In genomic region chr1:174791863-174792262, GRCh38 we compare ENCODE assay signal across 15 cellular contexts.
DNase-seq lines count a peak whose midpoint lies in the region; ATAC-seq, FAIRE-seq and TF ChIP-seq lines count a peak whose summit lies in the region.
"Had no signal": no experiment of that assay in that cellular context is flagged by ENCODE, and none has a peak within 500 bp of the region (broad histone marks: within the 10 kb centered on the region; RNA-seq: fewer than 3 reads in every experiment).

No MANE protein-coding gene starts in this region.

- TF ChIP-seq CTCF in GM23338 (conservative IDR thresholded peaks at IDR 0.05; ENCODE audit: low read depth in 2 of 2) (no peak), OCI-LY7 (conservative IDR thresholded peaks at IDR 0.05; ENCODE audit: low read length) (no peak), K562 (IDR thresholded peaks at IDR 0.05 in 2 of 3, conservative IDR thresholded peaks at IDR 0.05 in 1 of 3; ENCODE audit: insufficient read depth in 2 of 3, low read depth in 1 of 3, low read length in 3 of 3) (no peak), Calu3 (IDR thresholded peaks at IDR 0.05; ENCODE audit: unreplicated experiment) (no peak), thyroid gland (IDR thresholded peaks at IDR 0.05) (no peak)

- no peaks in the 10 kb centered on the region for H4K20me1 ChIP-seq in BLaER1
- no peaks in the 10 kb centered on the region for H4K20me1 ChIP-seq in GM23338 (replicated peaks; ENCODE audit: insufficient read depth)
- no peaks in the 10 kb centered on the region for H4K20me1 ChIP-seq in OCI-LY7 (ENCODE audit: insufficient read depth, low read length)
- no peaks in the 10 kb centered on the region for H4K20me1 ChIP-seq in K562 (replicated peaks; ENCODE audit: control insufficient read depth, insufficient read depth, low read length)

- intact Hi-C loops in OCI-LY7 (cut with micrococcal nuclease; ENCODE audit: unreplicated experiment), result no loop called here
- intact Hi-C loops in K562 (cut with micrococcal nuclease), result no loop called here
- intact Hi-C loops in Calu3 (cut with micrococcal nuclease; ENCODE audit: unreplicated experiment), result no loop called here
- intact Hi-C loops in thyroid gland (cut with DNase I), result no loop called here

- H3K27ac ChIP-seq in BLaER1, result peak overlapping the region; percentile 60
- 0 out of 2 replicates have a peak overlapping the region, but pooled peaks have one; percentile 21 for H3K27ac ChIP-seq in GM23338 (ENCODE audit: low read depth)
- H3K27ac ChIP-seq in OCI-LY7 (ENCODE audit: low read depth, low read length, poor library complexity, severe bottlenecking), result no peak overlapping the region
- no peak overlapping the region for H3K27ac ChIP-seq in K562 (ENCODE audit: extremely low read depth, low read depth, low read length)
- H3K27ac ChIP-seq in thyroid gland, result no peak overlapping the region

- no peak for TF ChIP-seq RAD21 in K562 (CRISPR knock-in tag; conservative IDR thresholded peaks at IDR 0.05 in 1 of 2, IDR thresholded peaks at IDR 0.05 in 1 of 2)

- H3K79me2 ChIP-seq in GM23338 (replicated peaks; ENCODE audit: insufficient read depth), result no peaks in the 10 kb centered on the region
- H3K79me2 ChIP-seq in OCI-LY7 (ENCODE audit: insufficient read depth, low read depth, low read length), result no peaks in the 10 kb centered on the region
- no peaks in the 10 kb centered on the region for H3K79me2 ChIP-seq in K562 (ENCODE audit: control insufficient read depth, insufficient read depth, low read length)

- 0% methylated on average over 2 of the region's 2 CpGs for WGBS in K562 (ENCODE audit: insufficient coverage, low coverage, missing lambda C conversion rate)
- 44 to 56% methylated on average over 2 of the region's 2 CpGs for WGBS in thyroid gland, 2 donors

- no TSS peak for BruUV-seq in OCI-LY7 (replicated peaks; lab: Mats Ljungman, UMichigan)
- no TSS peak for BruUV-seq in K562 (replicated peaks; lab: Mats Ljungman, UMichigan)
- no TSS peak for BruUV-seq in Calu3 (replicated peaks; lab: Mats Ljungman, UMichigan)

- in situ Hi-C loops in K562 (cut with MboI), result no loop called here

- H3K27me3 ChIP-seq in BLaER1 (no peaks in the 10 kb centered on the region), GM23338 (ENCODE audit: insufficient read depth) (no peaks in the 10 kb centered on the region), K562 (ENCODE audit: control insufficient read depth in 2 of 2, insufficient read depth in 2 of 2, low read length in 2 of 2) (no peaks in the 10 kb centered on the region), thyroid gland (no peaks in the 10 kb centered on the region)

- H3K9ac ChIP-seq in BLaER1, result peak overlapping the region; percentile 42; the same call in 1 of the 2 replicates
- H3K9ac ChIP-seq in K562 (ENCODE audit: insufficient read depth in 1 of 2, low read depth in 2 of 2, low read length in 2 of 2), result no peak overlapping the region

- no peak for TF ChIP-seq EP300 in K562 (IDR thresholded peaks at IDR 0.05; ENCODE audit: low read length)

- no peaks in the 10 kb centered on the region for H3K9me1 ChIP-seq in K562 (ENCODE audit: control insufficient read depth, insufficient read depth, low read length)

- no peaks in the 10 kb centered on the region for H3K9me3 Mint-ChIP-seq in GM23338
- no peaks in the 10 kb centered on the region for H3K9me3 Mint-ChIP-seq in Calu3 (ENCODE audit: low read depth, unreplicated experiment)
- H3K9me3 Mint-ChIP-seq: CD8-positive, alpha-beta T cell had no signal

- H3K4me2 ChIP-seq in BLaER1 (peak overlapping the region; percentile 79), GM23338 (no peak overlapping the region), OCI-LY7 (ENCODE audit: low read length) (peak overlapping the region; percentile 6; the same call in 1 of the 2 replicates), K562 (ENCODE audit: insufficient read depth, low read length) (no peak overlapping the region)

- CTCF ChIA-PET in OCI-LY7 (lab: Charles Lee; ENCODE audit: unreplicated experiment) (no interaction called here), K562 (lab: Yijun Ruan, JAX; ENCODE audit: low intra/inter-chr PET ratio) (no interaction called here), Calu3 (lab: Charles Lee) (no interaction called here)

- H2AFZ ChIP-seq in GM23338 (no peak overlapping the region), OCI-LY7 (ENCODE audit: low read length) (peak overlapping the region; percentile 22; the same call in 1 of the 2 replicates), K562 (ENCODE audit: low read depth, low read length) (peak overlapping the region; percentile 35; the same call in 1 of the 2 replicates)

- H3K4me3 Mint-ChIP-seq in GM23338, result no peak overlapping the region
- H3K4me3 Mint-ChIP-seq in Calu3 (ENCODE audit: low read depth, unreplicated experiment), result no peak overlapping the region
- H3K4me3 Mint-ChIP-seq: B cell; CD8-positive, alpha-beta T cell had no signal

- DNase-seq in GM23338 (ENCODE audit: low spot score) (no peak), OCI-LY7 (ENCODE audit: low spot score) (peak; percentile 33), K562 (ENCODE audit: extremely low read depth in 1 of 4, low spot score in 3 of 4) (peak in 2 of 4 experiments; percentile 32 to 51), Calu3 (no peak), thyroid gland (no peak)
- DNase-seq in stimulated activated CD4-positive, alpha-beta T cell treated with anti-CD3 and anti-CD28 coated beads, Interleukin-2, amount 100 ng/mL, for 24 hours, result no peak
- DNase-seq: CD8-positive, alpha-beta T cell; GDM1; NCI-H1092 treated with DMSO at 0.1 percent for 48 hours; NCI-H1694; NK-92 treated with Interleukin-12 subunit alpha and Interleukin-12 subunit beta, amount 100 ng/mL, for 24 hours; PC-3 had no signal

- no peak overlapping the region for H3K27ac Mint-ChIP-seq in GM23338
- no peak overlapping the region for H3K27ac Mint-ChIP-seq in Calu3 (ENCODE audit: unreplicated experiment)
- H3K27ac Mint-ChIP-seq: B cell; CD8-positive, alpha-beta T cell had no signal

- ATAC-seq in GM23338, result no peak
- peak; percentile 72 for ATAC-seq in K562
- no peak for ATAC-seq in HG03139 (IDR thresholded peaks at IDR 0.05; ENCODE audit: unreplicated experiment)
- ATAC-seq: CD8-positive, alpha-beta T cell; PC-3 had no signal

- TF ChIP-seq POLR2A in K562 (conservative IDR thresholded peaks at IDR 0.05) (no peak), thyroid gland (IDR thresholded peaks at IDR 0.05) (no peak)

- POLR2A ChIA-PET in OCI-LY7 (lab: Charles Lee) (interaction anchor here (0.6 to 1.4 kb wide), 4 partner anchors 8 to 186 kb away, joined by 3 to 11 read pairs (median 4); no protein-coding TSS in a partner anchor), K562 (lab: Yijun Ruan, JAX) (no interaction called here)

- H3K9me2 ChIP-seq in GM23338 (ENCODE audit: insufficient read depth) (no peaks in the 10 kb centered on the region; the same call in 1 of the 2 replicates), OCI-LY7 (ENCODE audit: insufficient read depth, low read length) (no peaks in the 10 kb centered on the region)

- H3K4me1 ChIP-seq in BLaER1 (peaks cover 61% of the 10 kb centered on the region), GM23338 (ENCODE audit: insufficient read depth) (peaks cover 15% of the 10 kb centered on the region), OCI-LY7 (ENCODE audit: insufficient read depth, low read length, poor library complexity, severe bottlenecking) (peaks cover 28% of the 10 kb centered on the region), K562 (replicated peaks in 1 of 2; ENCODE audit: control insufficient read depth in 2 of 2, insufficient read depth in 2 of 2, low read length in 2 of 2) (peaks cover 4 to 13% of the 10 kb centered on the region in 2 experiments; a peak in 4 of 5 replicates), thyroid gland (peaks cover 0 to 6% of the 10 kb centered on the region in 2 donors)

- peak; percentile 68 for FAIRE-seq in K562 (lab: Jason Lieb, UNC)

- no peak overlapping the region for H3K4me3 ChIP-seq in BLaER1
- no peak overlapping the region for H3K4me3 ChIP-seq in GM23338
- H3K4me3 ChIP-seq in OCI-LY7 (ENCODE audit: low read depth, low read length, poor library complexity, severe bottlenecking), result no peak overlapping the region
- no peak overlapping the region for H3K4me3 ChIP-seq in K562
- H3K4me3 ChIP-seq in thyroid gland (replicated peaks in 1 of 3), result no peak overlapping the region

- no peaks in the 10 kb centered on the region for H3F3A ChIP-seq in GM23338 (replicated peaks; ENCODE audit: low read depth)

- H3K4me1 Mint-ChIP-seq in GM23338, result peaks cover 15% of the 10 kb centered on the region; the same call in 2 of the 3 replicates
- peaks cover 34% of the 10 kb centered on the region for H3K4me1 Mint-ChIP-seq in Calu3 (ENCODE audit: low read depth, unreplicated experiment)

- no peaks in the 10 kb centered on the region for H3K36me3 Mint-ChIP-seq in GM23338 (ENCODE audit: low read depth)
- H3K36me3 Mint-ChIP-seq in Calu3 (ENCODE audit: insufficient read depth, unreplicated experiment), result no peaks in the 10 kb centered on the region
- H3K36me3 Mint-ChIP-seq: CD8-positive, alpha-beta T cell had no signal

- H3K27me3 Mint-ChIP-seq in GM23338 (ENCODE audit: insufficient read depth, low read depth, poor library complexity) (peaks cover 2% of the 10 kb centered on the region), Calu3 (ENCODE audit: unreplicated experiment) (no peaks in the 10 kb centered on the region)
- H3K27me3 Mint-ChIP-seq: B cell had no signal

- H3K36me3 ChIP-seq in BLaER1 (no peaks in the 10 kb centered on the region), GM23338 (ENCODE audit: insufficient read depth) (no peaks in the 10 kb centered on the region), OCI-LY7 (ENCODE audit: insufficient read depth, low read length) (no peaks in the 10 kb centered on the region), K562 (ENCODE audit: control insufficient read depth, insufficient read depth, low read length) (no peaks in the 10 kb centered on the region), thyroid gland (no peaks in the 10 kb centered on the region)

- H3K9me3 ChIP-seq in BLaER1 (no peaks in the 10 kb centered on the region), OCI-LY7 (ENCODE audit: low read length) (no peaks in the 10 kb centered on the region), K562 (replicated peaks; ENCODE audit: control insufficient read depth, insufficient read depth, low read depth, low read length) (no peaks in the 10 kb centered on the region), thyroid gland (no peaks in the 10 kb centered on the region)

TF ChIP-seq in GM23338, 12 proteins besides CTCF, POLR2A, EP300 and RAD21 (continues in another document):
- no peak for TF ChIP-seq NANOG (IDR thresholded peaks at IDR 0.05; ENCODE audit: borderline replicate concordance)
- TF ChIP-seq EZH2 (IDR thresholded peaks at IDR 0.05; ENCODE audit: low read depth, unreplicated experiment), result no peak
- TF ChIP-seq JUNB (IDR thresholded peaks at IDR 0.05; ENCODE audit: unreplicated experiment), result no peak
- TF ChIP-seq STAT1 (IDR thresholded peaks at IDR 0.05; ENCODE audit: unreplicated experiment), result no peak
- no peak for TF ChIP-seq ZNF114 (CRISPR knock-in tag; IDR thresholded peaks at IDR 0.05)

TF ChIP-seq in K562, 482 proteins besides CTCF, POLR2A, EP300 and RAD21 (continues in another document):
- TF ChIP-seq MEIS2 (IDR thresholded peaks at IDR 0.05; ENCODE audit: partially characterized antibody), result peak; percentile 66
- peak; percentile 30; the same call in 1 of the 2 replicates for TF ChIP-seq TAL1 (IDR thresholded peaks at IDR 0.05)
- TF ChIP-seq JUND (IDR thresholded peaks at IDR 0.05; ENCODE audit: borderline replicate concordance, low read depth, low read length), result no peak
- peak; percentile 29; the same call in 2 of the 3 replicates for TF ChIP-seq JUND (tag; IDR thresholded peaks at IDR 0.05; ENCODE audit: borderline replicate concordance, low read depth, low read length)

Comparison
In these comparisons a context has a peak if more than half of its experiments do, and no peak if none do; other contexts are left out.
1. H3K27ac ChIP-seq: peak in BLaER1 (single experiment) and GM23338 (single experiment); none in OCI-LY7 (single experiment), K562 (single experiment) and thyroid gland (0 of 3).
2. H3K4me2 ChIP-seq: peak in BLaER1 (single experiment) and OCI-LY7 (single experiment); none in GM23338 (single experiment) and K562 (single experiment).